Comparison of ENCODE assay signal across 17 cellular contexts in genomic region chr13:39217471-39217870, GRCh38.
A peak's percentile ranks its signal among the peaks of the same experiment; 100 is the strongest.
DNase-seq lines count a peak whose midpoint lies in the region; ATAC-seq, FAIRE-seq and TF ChIP-seq lines count a peak whose summit lies in the region.
"Had no signal": no experiment of that assay in that cellular context is flagged by ENCODE, and none has a peak within 500 bp of the region (broad histone marks: within the 10 kb centered on the region; RNA-seq: fewer than 3 reads in every experiment).

No MANE protein-coding gene starts in this region.

- intact Hi-C loops in testis (cut with DNase I; ENCODE audit: low total_unique reads) = no loop called here

- no peak for FAIRE-seq in HTR-8/SVneo (lab: Jason Lieb, UNC)
- FAIRE-seq: D721Med, G401.6, GM12892, GM18507, H1 had no signal

- CTCF ChIA-PET in GM10248 (lab: Yijun Ruan, JAX) = interaction anchor here (0.9 to 2.3 kb wide), 3 partner anchors 9 to 47 kb away, joined by 3 to 8 read pairs (median 5); no protein-coding TSS in a partner anchor

- no peaks in the 10 kb centered on the region for H3K36me3 ChIP-seq in testis (ENCODE audit: low read depth, missing control alignments)
- H3K36me3 ChIP-seq: BE2C had no signal

- ATAC-seq in HG03432 (IDR thresholded peaks at IDR 0.05; ENCODE audit: unreplicated experiment) = no peak

- H3K9me3 ChIP-seq in testis = no peaks in the 10 kb centered on the region
- H3K9me3 ChIP-seq: BE2C, Caco-2 had no signal

- TF ChIP-seq POLR2A in testis (IDR thresholded peaks at IDR 0.05) = no peak

- DNase-seq in SK-MEL-5 (ENCODE audit: low read depth, low spot score) = peak; percentile 44
- DNase-seq in inferior parietal cortex (ENCODE audit: extremely low spot score) = peak; percentile 25
- peak; percentile 23 for DNase-seq in putamen (ENCODE audit: low spot score)
- peak; percentile 40 for DNase-seq in testis
- DNase-seq in HTR-8/SVneo (ENCODE audit: insufficient read length, low spot score) = no peak
- no peak for DNase-seq in GM10248 (ENCODE audit: extremely low spot score)
- DNase-seq: BE2C; Caco-2; CD4-positive, CD25-positive, alpha-beta regulatory T cell; CD8-positive, alpha-beta memory T cell; H9 had no signal

- no peak overlapping the region for H3K27ac ChIP-seq in testis

- H3K4me3 ChIP-seq in testis = no peak overlapping the region

- no peaks in the 10 kb centered on the region for H3K27me3 ChIP-seq in testis
- H3K27me3 ChIP-seq: BE2C had no signal

- H3K4me1 ChIP-seq in testis = no peaks in the 10 kb centered on the region
- H3K4me1 ChIP-seq: BE2C, Caco-2 had no signal

- in situ Hi-C loops in SK-MEL-5 (cut with HindIII; ENCODE audit: low pct_unique_long_range_greater_than_20kb, low sequenced_read_pairs) = no loop called here

- POLR2A ChIA-PET in GM10248 (lab: Yijun Ruan, JAX) = no interaction called here

- 62 to 84% methylated on average over 3 of the region's 3 CpGs for WGBS in testis, 2 donors

- TF ChIP-seq CTCF in testis (IDR thresholded peaks at IDR 0.05) = no peak
- no peak for TF ChIP-seq CTCF in GM10248 (IDR thresholded peaks at IDR 0.05; ENCODE audit: control extremely low read depth, extremely low read depth, low read depth, missing control alignments)

Comparison
In these comparisons a context has a peak if more than half of its experiments do, and no peak if none do; other contexts are left out.
1. DNase-seq: peak in SK-MEL-5 (single experiment), inferior parietal cortex (single experiment), putamen (single experiment) and testis (single experiment); none in HTR-8/SVneo (single experiment) and GM10248 (single experiment).